In the genomic region with DNA sequence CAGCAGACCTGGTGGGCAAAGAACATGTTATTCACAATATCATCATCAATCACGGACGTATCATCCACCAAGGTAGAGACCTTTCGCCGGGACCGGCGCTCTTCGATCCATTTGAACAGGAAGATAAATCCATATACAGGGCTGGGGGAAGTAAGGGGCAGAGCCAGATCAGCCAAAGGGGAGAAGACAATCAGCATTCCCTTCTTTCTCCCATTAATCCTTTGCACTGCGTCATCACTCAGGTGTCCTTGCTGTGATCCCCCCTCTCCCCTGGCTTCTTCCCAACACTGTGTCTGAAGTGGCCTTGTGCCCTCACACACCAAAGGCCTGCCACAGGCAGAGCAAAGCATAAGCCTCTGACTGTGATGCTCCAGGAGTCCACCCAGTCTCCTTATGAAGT, we compare ENCODE assay signal across 1 cellular context.
TF ChIP-seq lines count a peak whose summit lies in the region.

No MANE protein-coding gene starts in this region.

TF ChIP-seq in GM23338, 12 proteins besides CTCF, POLR2A, EP300 and RAD21 (continued from another document):
- TF ChIP-seq, protein P1, sequence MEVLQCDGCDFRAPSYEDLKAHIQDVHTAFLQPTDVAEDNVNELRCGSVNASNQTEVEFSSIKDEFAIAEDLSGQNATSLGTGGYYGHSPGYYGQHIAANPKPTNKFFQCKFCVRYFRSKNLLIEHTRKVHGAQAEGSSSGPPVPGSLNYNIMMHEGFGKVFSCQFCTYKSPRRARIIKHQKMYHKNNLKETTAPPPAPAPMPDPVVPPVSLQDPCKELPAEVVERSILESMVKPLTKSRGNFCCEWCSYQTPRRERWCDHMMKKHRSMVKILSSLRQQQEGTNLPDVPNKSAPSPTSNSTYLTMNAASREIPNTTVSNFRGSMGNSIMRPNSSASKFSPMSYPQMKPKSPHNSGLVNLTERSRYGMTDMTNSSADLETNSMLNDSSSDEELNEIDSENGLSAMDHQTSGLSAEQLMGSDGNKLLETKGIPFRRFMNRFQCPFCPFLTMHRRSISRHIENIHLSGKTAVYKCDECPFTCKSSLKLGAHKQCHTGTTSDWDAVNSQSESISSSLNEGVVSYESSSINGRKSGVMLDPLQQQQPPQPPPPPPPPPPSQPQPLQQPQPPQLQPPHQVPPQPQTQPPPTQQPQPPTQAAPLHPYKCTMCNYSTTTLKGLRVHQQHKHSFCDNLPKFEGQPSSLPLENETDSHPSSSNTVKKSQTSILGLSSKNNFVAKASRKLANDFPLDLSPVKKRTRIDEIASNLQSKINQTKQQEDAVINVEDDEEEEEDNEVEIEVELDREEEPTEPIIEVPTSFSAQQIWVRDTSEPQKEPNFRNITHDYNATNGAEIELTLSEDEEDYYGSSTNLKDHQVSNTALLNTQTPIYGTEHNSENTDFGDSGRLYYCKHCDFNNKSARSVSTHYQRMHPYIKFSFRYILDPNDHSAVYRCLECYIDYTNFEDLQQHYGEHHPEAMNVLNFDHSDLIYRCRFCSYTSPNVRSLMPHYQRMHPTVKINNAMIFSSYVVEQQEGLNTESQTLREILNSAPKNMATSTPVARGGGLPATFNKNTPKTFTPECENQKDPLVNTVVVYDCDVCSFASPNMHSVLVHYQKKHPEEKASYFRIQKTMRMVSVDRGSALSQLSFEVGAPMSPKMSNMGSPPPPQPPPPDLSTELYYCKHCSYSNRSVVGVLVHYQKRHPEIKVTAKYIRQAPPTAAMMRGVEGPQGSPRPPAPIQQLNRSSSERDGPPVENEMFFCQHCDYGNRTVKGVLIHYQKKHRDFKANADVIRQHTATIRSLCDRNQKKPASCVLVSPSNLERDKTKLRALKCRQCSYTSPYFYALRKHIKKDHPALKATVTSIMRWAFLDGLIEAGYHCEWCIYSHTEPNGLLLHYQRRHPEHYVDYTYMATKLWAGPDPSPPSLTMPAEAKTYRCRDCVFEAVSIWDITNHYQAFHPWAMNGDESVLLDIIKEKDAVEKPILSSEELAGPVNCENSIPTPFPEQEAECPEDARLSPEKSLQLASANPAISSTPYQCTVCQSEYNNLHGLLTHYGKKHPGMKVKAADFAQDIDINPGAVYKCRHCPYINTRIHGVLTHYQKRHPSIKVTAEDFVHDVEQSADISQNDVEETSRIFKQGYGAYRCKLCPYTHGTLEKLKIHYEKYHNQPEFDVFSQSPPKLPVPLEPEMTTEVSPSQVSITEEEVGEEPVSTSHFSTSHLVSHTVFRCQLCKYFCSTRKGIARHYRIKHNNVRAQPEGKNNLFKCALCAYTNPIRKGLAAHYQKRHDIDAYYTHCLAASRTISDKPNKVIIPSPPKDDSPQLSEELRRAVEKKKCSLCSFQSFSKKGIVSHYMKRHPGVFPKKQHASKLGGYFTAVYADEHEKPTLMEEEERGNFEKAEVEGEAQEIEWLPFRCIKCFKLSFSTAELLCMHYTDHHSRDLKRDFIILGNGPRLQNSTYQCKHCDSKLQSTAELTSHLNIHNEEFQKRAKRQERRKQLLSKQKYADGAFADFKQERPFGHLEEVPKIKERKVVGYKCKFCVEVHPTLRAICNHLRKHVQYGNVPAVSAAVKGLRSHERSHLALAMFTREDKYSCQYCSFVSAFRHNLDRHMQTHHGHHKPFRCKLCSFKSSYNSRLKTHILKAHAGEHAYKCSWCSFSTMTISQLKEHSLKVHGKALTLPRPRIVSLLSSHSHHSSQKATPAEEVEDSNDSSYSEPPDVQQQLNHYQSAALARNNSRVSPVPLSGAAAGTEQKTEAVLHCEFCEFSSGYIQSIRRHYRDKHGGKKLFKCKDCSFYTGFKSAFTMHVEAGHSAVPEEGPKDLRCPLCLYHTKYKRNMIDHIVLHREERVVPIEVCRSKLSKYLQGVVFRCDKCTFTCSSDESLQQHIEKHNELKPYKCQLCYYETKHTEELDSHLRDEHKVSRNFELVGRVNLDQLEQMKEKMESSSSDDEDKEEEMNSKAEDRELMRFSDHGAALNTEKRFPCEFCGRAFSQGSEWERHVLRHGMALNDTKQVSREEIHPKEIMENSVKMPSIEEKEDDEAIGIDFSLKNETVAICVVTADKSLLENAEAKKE (CRISPR knock-in tag; IDR thresholded peaks at IDR 0.05) = no peak
- TF ChIP-seq STAT1 (IDR thresholded peaks at IDR 0.05; ENCODE audit: unreplicated experiment) (no peak), POLR2AphosphoS5 (IDR thresholded peaks at IDR 0.05; ENCODE audit: low read depth) (no peak), EZH2 (IDR thresholded peaks at IDR 0.05; ENCODE audit: low read depth, unreplicated experiment) (no peak), NANOG (IDR thresholded peaks at IDR 0.05; ENCODE audit: borderline replicate concordance) (no peak), ZNF114 (CRISPR knock-in tag; IDR thresholded peaks at IDR 0.05) (no peak)
- TF ChIP-seq, protein P2, sequence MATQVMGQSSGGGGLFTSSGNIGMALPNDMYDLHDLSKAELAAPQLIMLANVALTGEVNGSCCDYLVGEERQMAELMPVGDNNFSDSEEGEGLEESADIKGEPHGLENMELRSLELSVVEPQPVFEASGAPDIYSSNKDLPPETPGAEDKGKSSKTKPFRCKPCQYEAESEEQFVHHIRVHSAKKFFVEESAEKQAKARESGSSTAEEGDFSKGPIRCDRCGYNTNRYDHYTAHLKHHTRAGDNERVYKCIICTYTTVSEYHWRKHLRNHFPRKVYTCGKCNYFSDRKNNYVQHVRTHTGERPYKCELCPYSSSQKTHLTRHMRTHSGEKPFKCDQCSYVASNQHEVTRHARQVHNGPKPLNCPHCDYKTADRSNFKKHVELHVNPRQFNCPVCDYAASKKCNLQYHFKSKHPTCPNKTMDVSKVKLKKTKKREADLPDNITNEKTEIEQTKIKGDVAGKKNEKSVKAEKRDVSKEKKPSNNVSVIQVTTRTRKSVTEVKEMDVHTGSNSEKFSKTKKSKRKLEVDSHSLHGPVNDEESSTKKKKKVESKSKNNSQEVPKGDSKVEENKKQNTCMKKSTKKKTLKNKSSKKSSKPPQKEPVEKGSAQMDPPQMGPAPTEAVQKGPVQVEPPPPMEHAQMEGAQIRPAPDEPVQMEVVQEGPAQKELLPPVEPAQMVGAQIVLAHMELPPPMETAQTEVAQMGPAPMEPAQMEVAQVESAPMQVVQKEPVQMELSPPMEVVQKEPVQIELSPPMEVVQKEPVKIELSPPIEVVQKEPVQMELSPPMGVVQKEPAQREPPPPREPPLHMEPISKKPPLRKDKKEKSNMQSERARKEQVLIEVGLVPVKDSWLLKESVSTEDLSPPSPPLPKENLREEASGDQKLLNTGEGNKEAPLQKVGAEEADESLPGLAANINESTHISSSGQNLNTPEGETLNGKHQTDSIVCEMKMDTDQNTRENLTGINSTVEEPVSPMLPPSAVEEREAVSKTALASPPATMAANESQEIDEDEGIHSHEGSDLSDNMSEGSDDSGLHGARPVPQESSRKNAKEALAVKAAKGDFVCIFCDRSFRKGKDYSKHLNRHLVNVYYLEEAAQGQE (IDR thresholded peaks at IDR 0.05; ENCODE audit: unreplicated experiment) = no peak
TF ChIP-seq in GM23338: peak in this region for 0.
